ENCODE assay signal across 15 cellular contexts in genomic region chr2:160227252-160227651, GRCh38. TPM values are rescaled to one million over a fixed set of nuclear protein-coding genes. Genes with fewer than 3 reads are reported as not detected.
A peak's percentile ranks its signal among the peaks of the same experiment; 100 is the strongest.
DNase-seq lines count a peak whose midpoint lies in the region; ATAC-seq, FAIRE-seq and TF ChIP-seq lines count a peak whose summit lies in the region.
"Had no signal": no experiment of that assay in that cellular context is flagged by ENCODE, and none has a peak within 500 bp of the region (broad histone marks: within the 10 kb centered on the region; RNA-seq: fewer than 3 reads in every experiment).

No MANE protein-coding gene starts in this region.

- no peaks in the 10 kb centered on the region for H3K36me3 Mint-ChIP-seq in WTC11

- peak; percentile 83 for DNase-seq in HCEC 1CT
- DNase-seq in amniotic epithelial cell (ENCODE audit: low read depth): peak; percentile 77
- peak; percentile 92 for DNase-seq in iris pigment epithelial cell (ENCODE audit: low read depth)
- DNase-seq in small intestine: peak; percentile 89
- DNase-seq in NCI-H2227 (lab: John Stamatoyannopoulos, UW; ENCODE audit: unreplicated experiment): no peak
- no peak for DNase-seq in WTC11 (ENCODE audit: low spot score)
- DNase-seq: activated T-cell treated with anti-CD3 and anti-CD28 coated beads for 4 hours; CD4-positive, alpha-beta T cell; NCI-H2171 treated with DMSO at 0.1 percent for 48 hours; tibial artery had no signal

- no peaks in the 10 kb centered on the region for H3K36me3 ChIP-seq in small intestine (ENCODE audit: control insufficient read depth in 2 of 2, insufficient read depth in 2 of 2, low read length in 2 of 2)
- H3K36me3 ChIP-seq: Peyer's patch, tibial artery had no signal

- POLR2A ChIA-PET in WTC11 (lab: Charles Lee): no interaction called here

- no peak overlapping the region for H3K4me3 Mint-ChIP-seq in WTC11
- H3K4me3 Mint-ChIP-seq: CD4-positive, alpha-beta T cell had no signal

- WGBS in small intestine, 3 donors: 9 to 37% (median 25%) methylated on average over 3 of the region's 3 CpGs

- H3K9me3 Mint-ChIP-seq in WTC11: no peaks in the 10 kb centered on the region
- H3K9me3 Mint-ChIP-seq: CD4-positive, alpha-beta T cell had no signal

- CTCF ChIA-PET in WTC11 (lab: Charles Lee): interaction anchor here (1.0 kb wide), 1 partner anchor 17 kb away, joined by 3 read pairs; no protein-coding TSS in a partner anchor

- peaks cover 7% of the 10 kb centered on the region; the same call in 1 of the 2 replicates for H3K4me1 Mint-ChIP-seq in WTC11

- no peak overlapping the region for H3K4me3 ChIP-seq in small intestine (ENCODE audit: low read depth in 1 of 2, low read length in 2 of 2)
- H3K4me3 ChIP-seq: K562, Peyer's patch, tibial artery had no signal

- ATAC-seq in HG03469 (IDR thresholded peaks at IDR 0.05; ENCODE audit: unreplicated experiment) (no peak), GM21390 (IDR thresholded peaks at IDR 0.05; ENCODE audit: unreplicated experiment) (no peak), WTC11 (no peak)
- ATAC-seq: K562 had no signal

- H3K9me3 ChIP-seq in small intestine (ENCODE audit: control insufficient read depth, low read depth): no peaks in the 10 kb centered on the region
- H3K9me3 ChIP-seq: Peyer's patch, tibial artery had no signal

- no peak for FAIRE-seq in small intestine (lab: Jason Lieb, UNC)
- FAIRE-seq: GM12891, K562 had no signal

- H3K27me3 ChIP-seq in small intestine (ENCODE audit: control insufficient read depth in 2 of 2, insufficient read depth in 2 of 2, low read length in 2 of 2): no peaks in the 10 kb centered on the region
- H3K27me3 ChIP-seq: Peyer's patch, tibial artery had no signal

- H3K27ac ChIP-seq in small intestine (ENCODE audit: low read depth in 1 of 2, low read length in 1 of 2): peak overlapping the region in 1 of 2 donors; percentile 52

- H3K4me1 ChIP-seq in small intestine (ENCODE audit: control insufficient read depth in 2 of 2, insufficient read depth in 1 of 2, low read depth in 1 of 2, low read length in 1 of 2): peaks cover 9 to 29% of the 10 kb centered on the region in 2 donors

- H3K27ac Mint-ChIP-seq in WTC11: no peak overlapping the region
- H3K27ac Mint-ChIP-seq: CD4-positive, alpha-beta T cell had no signal

- no peaks in the 10 kb centered on the region for H3K27me3 Mint-ChIP-seq in WTC11 (ENCODE audit: low read depth)
- H3K27me3 Mint-ChIP-seq: CD4-positive, alpha-beta T cell had no signal

- TF ChIP-seq CTCF in WTC11 (IDR thresholded peaks at IDR 0.05): no peak

TF ChIP-seq in WTC11, 78 proteins besides CTCF, POLR2A, EP300 and RAD21 (continues in another document):
- TF ChIP-seq ATF6 (CRISPR knock-in tag; IDR thresholded peaks at IDR 0.05) (no peak), ZNF121 (CRISPR knock-in tag; IDR thresholded peaks at IDR 0.05) (no peak), STAT6 (CRISPR knock-in tag; conservative IDR thresholded peaks at IDR 0.05; ENCODE audit: low read depth) (no peak), TEAD1 (CRISPR knock-in tag; IDR thresholded peaks at IDR 0.05) (no peak), PRRX2 (CRISPR knock-in tag; IDR thresholded peaks at IDR 0.05) (no peak), ZMAT4 (CRISPR knock-in tag; IDR thresholded peaks at IDR 0.05) (no peak), E2F5 (CRISPR knock-in tag; IDR thresholded peaks at IDR 0.05) (no peak), FOXP4 (CRISPR knock-in tag; IDR thresholded peaks at IDR 0.05) (no peak), ZNF532 (CRISPR knock-in tag; IDR thresholded peaks at IDR 0.05; ENCODE audit: borderline replicate concordance) (no peak), GTF2I (CRISPR knock-in tag; conservative IDR thresholded peaks at IDR 0.05) (no peak)

RNA-seq across cellular contexts. Expression of gene ITGB6, which starts 27.2 kb away (rescaled TPM):
- polyA plus RNA-seq in small intestine: 1 to 10 TPM; 3.0 to 5.6 (median 3.9) TPM
- 0.07 to 0.14 TPM in 2 of 3 replicates, not detected in the other for total RNA-seq in WTC11 (2021)
- total RNA-seq: CD4-positive, alpha-beta T cell had no signal
- polyA plus RNA-seq: K562 had no signal

Comparison
In these comparisons a context has a peak if more than half of its experiments do, and no peak if none do; other contexts are left out.
1. DNase-seq: peak in HCEC 1CT (single experiment), amniotic epithelial cell (single experiment), iris pigment epithelial cell (single experiment) and small intestine (single experiment); none in NCI-H2227 (single experiment) and WTC11 (single experiment).